1 cellular context compared by ENCODE assay signal in the genomic region with DNA sequence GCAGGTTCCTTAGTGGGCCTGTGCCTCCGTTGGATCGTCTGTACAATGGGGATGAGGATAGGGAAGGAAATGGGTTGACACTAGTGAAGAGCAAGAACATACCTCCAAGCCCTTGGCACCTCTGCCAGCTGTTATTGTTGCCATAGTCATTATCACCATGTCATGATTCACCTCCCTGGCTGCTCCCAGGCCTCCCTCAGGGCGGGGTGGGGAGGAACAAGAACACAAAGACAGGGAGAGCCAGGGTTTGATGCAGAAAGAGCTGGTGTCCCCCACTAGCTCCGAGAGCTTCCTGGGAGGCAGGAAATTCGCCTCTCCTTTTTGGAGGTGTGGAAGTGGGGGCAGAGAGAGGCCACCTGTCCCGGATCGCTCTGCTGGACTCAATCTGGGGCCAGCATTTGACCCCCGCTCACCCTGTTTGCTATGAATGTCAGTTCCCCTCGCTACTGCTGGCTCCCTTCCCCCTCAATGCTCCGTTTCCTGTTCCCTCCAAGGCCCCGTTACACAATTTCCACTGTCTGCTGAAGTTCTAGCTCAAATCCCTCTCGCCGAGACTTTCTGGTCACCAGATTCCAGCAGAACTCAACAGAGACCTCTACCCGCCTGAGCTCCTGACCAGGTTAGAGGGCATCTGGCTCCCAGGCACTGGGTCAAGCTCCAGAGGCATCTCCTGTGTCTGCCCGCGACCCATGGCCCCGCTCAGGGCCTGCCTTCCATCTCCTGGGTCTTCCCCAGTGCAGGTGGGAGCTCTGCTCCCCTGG.
TF ChIP-seq lines count a peak whose summit lies in the region.

No MANE protein-coding gene starts in this region.

TF ChIP-seq in IMR-90, 13 proteins besides CTCF, POLR2A, EP300 and RAD21:
- TF ChIP-seq MAZ (IDR thresholded peaks at IDR 0.05; ENCODE audit: borderline replicate concordance, low read depth, low read length) = no peak
- no peak for TF ChIP-seq NFE2L2 (IDR thresholded peaks at IDR 0.05; ENCODE audit: low read depth, low read length)
- no peak for TF ChIP-seq BHLHE40 (IDR thresholded peaks at IDR 0.05; ENCODE audit: low read depth, low read length)
- TF ChIP-seq MXI1 (IDR thresholded peaks at IDR 0.05; ENCODE audit: borderline replicate concordance, low read depth, low read length) = no peak
- TF ChIP-seq, protein P1, sequence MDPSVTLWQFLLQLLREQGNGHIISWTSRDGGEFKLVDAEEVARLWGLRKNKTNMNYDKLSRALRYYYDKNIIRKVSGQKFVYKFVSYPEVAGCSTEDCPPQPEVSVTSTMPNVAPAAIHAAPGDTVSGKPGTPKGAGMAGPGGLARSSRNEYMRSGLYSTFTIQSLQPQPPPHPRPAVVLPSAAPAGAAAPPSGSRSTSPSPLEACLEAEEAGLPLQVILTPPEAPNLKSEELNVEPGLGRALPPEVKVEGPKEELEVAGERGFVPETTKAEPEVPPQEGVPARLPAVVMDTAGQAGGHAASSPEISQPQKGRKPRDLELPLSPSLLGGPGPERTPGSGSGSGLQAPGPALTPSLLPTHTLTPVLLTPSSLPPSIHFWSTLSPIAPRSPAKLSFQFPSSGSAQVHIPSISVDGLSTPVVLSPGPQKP (IDR thresholded peaks at IDR 0.05; ENCODE audit: borderline replicate concordance, low read depth, low read length) = no peak
- TF ChIP-seq CEBPB (IDR thresholded peaks at IDR 0.05; ENCODE audit: low read depth, low read length) = no peak
- TF ChIP-seq RFX5 (IDR thresholded peaks at IDR 0.05; ENCODE audit: low read depth, low read length) = no peak
- TF ChIP-seq FOS (IDR thresholded peaks at IDR 0.05; ENCODE audit: low read depth, low read length) = no peak
- no peak for TF ChIP-seq RCOR1 (IDR thresholded peaks at IDR 0.05; ENCODE audit: insufficient replicate concordance, low read length)
- no peak for TF ChIP-seq SMC3 (IDR thresholded peaks at IDR 0.05; ENCODE audit: low read depth, low read length)
- TF ChIP-seq MAFK (IDR thresholded peaks at IDR 0.05; ENCODE audit: low read depth, low read length) = no peak
- TF ChIP-seq CHD1 (IDR thresholded peaks at IDR 0.05; ENCODE audit: low read depth, low read length) = no peak
- TF ChIP-seq, protein P2, sequence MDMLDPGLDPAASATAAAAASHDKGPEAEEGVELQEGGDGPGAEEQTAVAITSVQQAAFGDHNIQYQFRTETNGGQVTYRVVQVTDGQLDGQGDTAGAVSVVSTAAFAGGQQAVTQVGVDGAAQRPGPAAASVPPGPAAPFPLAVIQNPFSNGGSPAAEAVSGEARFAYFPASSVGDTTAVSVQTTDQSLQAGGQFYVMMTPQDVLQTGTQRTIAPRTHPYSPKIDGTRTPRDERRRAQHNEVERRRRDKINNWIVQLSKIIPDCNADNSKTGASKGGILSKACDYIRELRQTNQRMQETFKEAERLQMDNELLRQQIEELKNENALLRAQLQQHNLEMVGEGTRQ (IDR thresholded peaks at IDR 0.05; ENCODE audit: low read depth, low read length) = no peak
TF ChIP-seq in IMR-90: peak in this region for 0.
